ENCODE assay signal across 27 cellular contexts in the genomic region with DNA sequence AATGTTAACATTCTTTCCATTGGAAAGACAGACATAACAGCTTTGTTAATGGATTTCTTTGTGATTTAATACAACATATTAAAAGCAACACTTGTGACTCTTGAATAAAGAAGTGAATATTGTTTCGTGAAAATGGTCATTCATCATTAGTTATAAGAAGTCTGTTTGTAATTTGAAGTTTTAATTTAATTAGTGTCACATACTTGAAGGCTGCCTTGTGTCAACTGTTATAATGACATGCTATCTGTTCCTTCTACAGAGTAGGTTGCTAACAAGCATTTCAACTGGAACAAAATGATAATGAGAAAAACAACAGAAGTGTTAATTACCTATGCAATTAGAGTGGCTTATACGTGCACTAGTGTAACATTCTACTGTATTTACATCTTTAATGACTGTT.
"Had no signal": no experiment of that assay in that cellular context is flagged by ENCODE, and none has a peak within 500 bp of the region (broad histone marks: within the 10 kb centered on the region; RNA-seq: fewer than 3 reads in every experiment).

No MANE protein-coding gene starts in this region.

- H3K9me3 ChIP-seq: ascending aorta had no signal

- DNase-seq: activated B cell treated with CpG ODN at 0.5 μM for 24 hours; activated CD4-positive, alpha-beta memory T cell treated with anti-CD3 and anti-CD28 coated beads, Interleukin-2, amount 10 ng/mL, durations not matched to agents 7 days and 5 days; activated CD4-positive, alpha-beta T cell treated with anti-CD3 and anti-CD28 coated beads for 48 hours; activated CD4-positive, alpha-beta T cell treated with anti-CD3 and anti-CD28 coated beads, Interleukin-2, amount 10 ng/mL, durations not matched to agents 7 days and 5 days; activated CD4-positive, alpha-beta T cell treated with anti-CD3 and anti-CD28 coated beads, Interleukin-2, amount 50 U/mL, for 48 hours; activated CD4-positive, CD25-positive, alpha-beta regulatory T cell treated with anti-CD3 and anti-CD28 coated beads, Interleukin-2, amount 50 U/mL, for 72 hours; activated CD8-positive, alpha-beta memory T cell treated with anti-CD3 and anti-CD28 coated beads for 24 hours; activated CD8-positive, alpha-beta memory T cell treated with anti-CD3 and anti-CD28 coated beads, Interleukin-2, amount 10 ng/mL, durations not matched to agents 7 days and 5 days; activated CD8-positive, alpha-beta memory T cell treated with anti-CD3 and anti-CD28 coated beads, Interleukin-2, amount 50 U/mL, for 48 hours; activated CD8-positive, alpha-beta T cell treated with anti-CD3 and anti-CD28 coated beads, Interleukin-2, amount 10 ng/mL, durations not matched to agents 7 days and 5 days; activated effector memory CD4-positive, alpha-beta T cell treated with Interleukin-2 at 50 U/mL for 16 hours; activated gamma-delta T cell; activated naive CD4-positive, alpha-beta T cell treated with anti-CD3 and anti-CD28 coated beads, Interleukin-2, amount 10 ng/mL, durations not matched to agents 7 days and 5 days; activated naive CD4-positive, alpha-beta T cell treated with Interleukin-2 at 50 U/mL for 16 hours; activated naive CD8-positive, alpha-beta T cell treated with anti-CD3 and anti-CD28 coated beads, Interleukin-2, amount 10 ng/mL, durations not matched to agents 7 days and 5 days; activated naive CD8-positive, alpha-beta T cell treated with anti-CD3 and anti-CD28 coated beads, Interleukin-2, amount 50 U/mL, for 24 hours; activated T-cell treated with anti-CD3 and anti-CD28 coated beads, Interleukin-2, amount 50 U/mL, for 24 hours; activated T-cell treated with anti-CD3 and anti-CD28 coated beads, Interleukin-2, amount 50 U/mL, for 48 hours; amygdala; anterior cingulate cortex; caudate nucleus; cerebellar nuclear complex; T-helper 2 cell; T-helper 9 cell had no signal

- H3K27me3 ChIP-seq: ascending aorta, cardiac muscle cell had no signal

- H3K4me1 ChIP-seq: ascending aorta had no signal

- H3K4me3 ChIP-seq: ascending aorta, cardiac muscle cell had no signal

- H3K27ac ChIP-seq: ascending aorta, cardiac muscle cell, VCaP had no signal

- ATAC-seq: activated CD8-positive, alpha-beta memory T cell treated with anti-CD3 and anti-CD28 coated beads, Interleukin-2, amount 10 ng/mL, durations not matched to agents 7 days and 5 days; activated CD8-positive, alpha-beta T cell treated with anti-CD3 and anti-CD28 coated beads, Interleukin-2, amount 10 ng/mL, durations not matched to agents 7 days and 5 days; activated naive CD8-positive, alpha-beta T cell treated with anti-CD3 and anti-CD28 coated beads, Interleukin-2, amount 50 U/mL, for 24 hours had no signal

- H3K36me3 ChIP-seq: ascending aorta, cardiac muscle cell had no signal
